1 cellular context compared by ENCODE assay signal in genomic region chr9:32986971-32987370, GRCh38.
TF ChIP-seq lines count a peak whose summit lies in the region.

No MANE protein-coding gene starts in this region.

TF ChIP-seq in IMR-90, 13 proteins besides CTCF, POLR2A, EP300 and RAD21 (continued from another document):
- TF ChIP-seq SMC3 (IDR thresholded peaks at IDR 0.05; ENCODE audit: low read depth, low read length) (no peak), CHD1 (IDR thresholded peaks at IDR 0.05; ENCODE audit: low read depth, low read length) (no peak)
